In the genomic region with DNA sequence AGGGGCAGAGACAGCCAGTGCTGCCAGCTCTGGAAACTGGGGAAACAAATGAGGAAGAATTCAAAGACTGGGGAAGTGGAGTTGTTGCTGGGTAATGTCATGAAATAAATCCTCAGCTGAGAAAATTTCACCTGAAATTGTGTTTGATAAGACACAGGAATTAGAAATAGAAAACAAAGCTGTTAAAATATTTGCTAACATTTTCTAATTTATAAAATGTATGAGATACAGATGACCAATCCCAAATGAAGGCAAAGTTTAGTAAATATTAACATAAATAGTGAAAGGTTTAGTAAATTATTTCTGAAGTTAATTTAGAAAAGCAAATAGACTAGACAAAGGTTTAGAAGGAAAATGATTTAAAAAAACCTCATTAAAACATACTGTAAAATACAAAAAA, we compare ENCODE assay signal across 8 cellular contexts. TPM values are rescaled to one million over a fixed set of nuclear protein-coding genes. Genes with fewer than 3 reads are reported as not detected.
"Had no signal": no experiment of that assay in that cellular context is flagged by ENCODE, and none has a peak within 500 bp of the region (broad histone marks: within the 10 kb centered on the region; RNA-seq: fewer than 3 reads in every experiment).

A gene with protein sequence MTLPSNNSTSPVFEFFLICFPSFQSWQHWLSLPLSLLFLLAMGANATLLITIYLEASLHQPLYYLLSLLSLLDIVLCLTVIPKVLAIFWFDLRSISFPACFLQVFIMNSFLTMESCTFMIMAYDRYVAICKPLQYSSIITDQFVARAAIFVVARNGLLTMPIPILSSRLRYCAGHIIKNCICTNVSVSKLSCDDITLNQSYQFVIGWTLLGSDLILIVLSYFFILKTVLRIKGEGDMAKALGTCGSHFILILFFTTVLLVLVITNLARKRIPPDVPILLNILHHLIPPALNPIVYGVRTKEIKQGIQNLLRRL (minus strand): TSS at position 101 of the 400 bp plus-strand sequence. CDS start 0 bp downstream, at position 101.

- DNase-seq: GDM1, GF-D8 had no signal

- H3K4me3 ChIP-seq: GM12878 had no signal

- ATAC-seq: GM12878 had no signal

- FAIRE-seq: G401.6, GM12878, GM12891, GM18507, GM19239 had no signal

RNA-seq across cellular contexts. Expression of the gene that starts here (rescaled TPM):
- total RNA-seq: G401, GM12878 had no signal
- polyA plus RNA-seq: GM12878 had no signal
